29 cellular contexts compared by ENCODE assay signal in the genomic region with DNA sequence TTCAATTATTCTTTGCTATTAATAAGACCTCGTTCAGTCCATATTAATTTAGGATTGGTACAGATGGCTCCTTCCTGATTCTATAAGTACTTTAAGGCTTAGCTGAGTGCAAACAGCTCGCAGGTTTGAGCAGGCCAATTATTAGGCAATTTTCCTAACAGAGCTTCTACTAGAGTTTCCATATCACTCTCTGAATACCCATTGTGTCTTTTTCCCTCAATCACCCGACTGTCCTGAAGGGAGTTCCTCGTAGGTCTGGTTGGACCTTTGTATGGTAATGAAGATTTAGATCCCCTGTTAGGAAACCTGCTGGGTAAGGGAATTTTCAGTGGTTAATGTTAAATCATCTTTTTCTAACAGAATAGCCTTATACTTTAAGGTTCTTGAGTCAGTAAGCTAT.
"Had no signal": no experiment of that assay in that cellular context is flagged by ENCODE, and none has a peak within 500 bp of the region (broad histone marks: within the 10 kb centered on the region; RNA-seq: fewer than 3 reads in every experiment).

No MANE protein-coding gene starts in this region.

- H3K27me3 Mint-ChIP-seq: activated CD4-positive, alpha-beta memory T cell treated with anti-CD3 and anti-CD28 coated beads, Interleukin-2, amount 10 ng/mL, durations not matched to agents 7 days and 5 days; activated CD4-positive, alpha-beta T cell treated with anti-CD3 and anti-CD28 coated beads, Interleukin-2, amount 10 ng/mL, durations not matched to agents 7 days and 5 days; activated T-helper 17 cell treated with anti-CD3 and anti-CD28 coated beads, Interleukin-2, amount 50 U/mL, for 72 hours had no signal

- H3K9me3 ChIP-seq: pancreas, prostate gland, testis had no signal

- H3K36me3 ChIP-seq: breast epithelium, lower lobe of right lung, pancreas, prostate gland had no signal

- H3K4me1 Mint-ChIP-seq: activated CD4-positive, alpha-beta memory T cell treated with anti-CD3 and anti-CD28 coated beads, Interleukin-2, amount 10 ng/mL, durations not matched to agents 7 days and 5 days; activated CD4-positive, alpha-beta T cell treated with anti-CD3 and anti-CD28 coated beads, Interleukin-2, amount 10 ng/mL, durations not matched to agents 7 days and 5 days; activated T-helper 17 cell treated with anti-CD3 and anti-CD28 coated beads, Interleukin-2, amount 50 U/mL, for 72 hours had no signal

- ATAC-seq: activated T-cell treated with anti-CD3 and anti-CD28 coated beads, Interleukin-2, amount 50 U/mL, for 4 hours; activated T-helper 17 cell treated with anti-CD3 and anti-CD28 coated beads, Interleukin-2, amount 50 U/mL, for 72 hours; foreskin keratinocyte; heart right ventricle; left lobe of liver; lower lobe of right lung; mucosa of descending colon; pancreas; sciatic nerve; stimulated activated naive CD8-positive, alpha-beta T cell treated with anti-CD3 and anti-CD28 coated beads, Interleukin-15, Interleukin-2, amounts not matched to agents 100 U/mL and 50 U/mL, for 24 hours had no signal

- H3K27me3 ChIP-seq: breast epithelium, foreskin keratinocyte, heart right ventricle, pancreas, testis, transverse colon had no signal

- H3K27ac ChIP-seq: breast epithelium, foreskin keratinocyte, heart right ventricle, lower lobe of right lung, pancreas, prostate gland, skin epidermis, testis, transverse colon had no signal

- DNase-seq: activated CD4-positive, alpha-beta memory T cell treated with anti-CD3 and anti-CD28 coated beads, Interleukin-2, amount 10 ng/mL, durations not matched to agents 7 days and 5 days; activated CD4-positive, alpha-beta T cell treated with anti-CD3 and anti-CD28 coated beads for 1 hour; activated CD4-positive, alpha-beta T cell treated with anti-CD3 and anti-CD28 coated beads, Interleukin-2, amount 10 ng/mL, durations not matched to agents 7 days and 5 days; activated gamma-delta T cell treated with Interleukin-2 at 50 U/mL for 16 hours; activated naive CD4-positive, alpha-beta T cell treated with anti-CD3 and anti-CD28 coated beads, Interleukin-2, amount 50 U/mL, for 16 hours; activated T-cell treated with anti-CD3 and anti-CD28 coated beads, Interleukin-2, amount 50 U/mL, for 4 hours; amniotic stem cell; effector CD8-positive, alpha-beta T cell; foreskin keratinocyte; heart right ventricle; kidney glomerular epithelial cell; lower lobe of right lung; mesenchymal stem cell; mucosa of descending colon; nephron progenitor cell; pancreas; retina; stimulated activated CD4-positive, alpha-beta T cell treated with anti-CD3 and anti-CD28 coated beads, Interleukin-12 subunit alpha, Interleukin-12 subunit beta, amount 100 ng/mL, for 4 hours; stimulated activated CD4-positive, alpha-beta T cell treated with anti-CD3 and anti-CD28 coated beads, Interleukin-4, amount 100 ng/mL, for 1 hour; stimulated activated naive CD8-positive, alpha-beta T cell treated with anti-CD3 and anti-CD28 coated beads, Interleukin-15, Interleukin-2, amounts not matched to agents 100 U/mL and 50 U/mL, for 24 hours; T-helper 2 cell; testis; transverse colon had no signal

- H3K27ac Mint-ChIP-seq: activated CD4-positive, alpha-beta memory T cell treated with anti-CD3 and anti-CD28 coated beads, Interleukin-2, amount 10 ng/mL, durations not matched to agents 7 days and 5 days; activated CD4-positive, alpha-beta T cell treated with anti-CD3 and anti-CD28 coated beads, Interleukin-2, amount 10 ng/mL, durations not matched to agents 7 days and 5 days; activated T-helper 17 cell treated with anti-CD3 and anti-CD28 coated beads, Interleukin-2, amount 50 U/mL, for 72 hours had no signal

- H3K4me3 Mint-ChIP-seq: activated CD4-positive, alpha-beta memory T cell treated with anti-CD3 and anti-CD28 coated beads, Interleukin-2, amount 10 ng/mL, durations not matched to agents 7 days and 5 days; activated CD4-positive, alpha-beta T cell treated with anti-CD3 and anti-CD28 coated beads, Interleukin-2, amount 10 ng/mL, durations not matched to agents 7 days and 5 days; activated T-cell treated with anti-CD3 and anti-CD28 coated beads, Interleukin-2, amount 50 U/mL, for 4 hours; activated T-helper 17 cell treated with anti-CD3 and anti-CD28 coated beads, Interleukin-2, amount 50 U/mL, for 72 hours; nephron progenitor cell had no signal

- H3K4me3 ChIP-seq: breast epithelium, heart right ventricle, lower lobe of right lung, mucosa of descending colon, pancreas, prostate gland, skin epidermis, testis, transverse colon had no signal

- H3K4me1 ChIP-seq: breast epithelium, lower lobe of right lung, pancreas, prostate gland, testis had no signal
